24 cellular contexts compared by ENCODE assay signal in the genomic region with DNA sequence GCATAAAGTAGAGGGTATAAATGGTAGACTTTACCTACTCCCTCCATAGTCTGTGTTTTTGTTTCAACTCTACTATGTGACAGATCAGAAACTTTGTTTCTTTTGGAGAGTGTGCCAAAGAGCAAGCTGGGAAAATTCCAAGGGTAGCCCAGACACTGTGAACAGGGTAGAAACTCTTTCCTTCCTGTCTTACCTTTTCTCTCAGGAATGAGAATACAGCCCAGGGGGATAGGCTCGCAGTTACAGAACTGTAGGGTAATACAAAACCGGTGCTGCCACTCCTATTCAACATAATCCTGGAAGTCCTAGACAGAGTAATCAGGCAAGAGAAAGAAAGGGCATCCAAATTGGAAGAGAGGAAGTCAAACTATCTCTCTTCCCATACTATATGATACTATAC.
"Had no signal": no experiment of that assay in that cellular context is flagged by ENCODE, and none has a peak within 500 bp of the region (broad histone marks: within the 10 kb centered on the region; RNA-seq: fewer than 3 reads in every experiment).

No MANE protein-coding gene starts in this region.

- H3K4me1 ChIP-seq: left lung, right atrium auricular region, right lobe of liver, tibial nerve, upper lobe of left lung, vagina had no signal

- H3K27ac ChIP-seq: hepatocyte, left lung, ovary, right atrium auricular region, right lobe of liver, tibial nerve, upper lobe of left lung, vagina had no signal

- H3K36me3 ChIP-seq: left lung, ovary, right atrium auricular region, right lobe of liver, tibial nerve, upper lobe of left lung, vagina had no signal

- ATAC-seq: left colon; left lung; mucosa of descending colon; naive thymus-derived CD4-positive, alpha-beta T cell; natural killer cell treated with Interleukin-12 subunit alpha and Interleukin-12 subunit beta and Interleukin-15 and Interleukin-18, amount 100 ng/mL, for 72 hours; right lobe of liver; stimulated activated memory B cell treated with anti-CD40 and anti-IgM and Interleukin-4, amounts not matched to agents 10 μg/mL and 1 μg/mL and 100 μg/mL, for 72 hours; stimulated activated naive CD8-positive, alpha-beta T cell treated with anti-CD3 and anti-CD28 coated beads, Interleukin-15, amount 100 ng/mL, for 72 hours had no signal

- H3K79me2 ChIP-seq: hepatocyte had no signal

- H2AFZ ChIP-seq: hepatocyte had no signal

- H3K9me3 ChIP-seq: left lung, mucosa of descending colon, ovary, right lobe of liver, vagina had no signal

- H3K4me2 ChIP-seq: hepatocyte, smooth muscle cell had no signal

- DNase-seq: kidney; left colon; left lung; midbrain; mucosa of descending colon; naive thymus-derived CD4-positive, alpha-beta T cell; ovary; right lobe of liver; stimulated activated CD4-positive, alpha-beta T cell treated with anti-CD3 and anti-CD28 coated beads, Interleukin-1b, Interleukin-23, amount 100 ng/mL, for 48 hours; stimulated activated CD4-positive, alpha-beta T cell treated with anti-CD3 and anti-CD28 coated beads, Interleukin-2, amount 100 ng/mL, for 48 hours; stimulated activated CD4-positive, alpha-beta T cell treated with anti-CD3 and anti-CD28 coated beads, Interleukin-4, amount 100 ng/mL, for 4 hours; stimulated activated CD8-positive, alpha-beta memory T cell treated with anti-CD3 and anti-CD28 coated beads, Interleukin-4, amount 100 ng/mL, for 48 hours; stimulated activated naive CD4-positive, alpha-beta T cell treated with Interleukin-2 at 50 U/mL for 16 hours; stimulated activated naive CD8-positive, alpha-beta T cell treated with anti-CD3 and anti-CD28 coated beads, Interleukin-15, amount 100 ng/mL, for 72 hours; substantia nigra; upper lobe of left lung had no signal

- H3K27me3 ChIP-seq: hepatocyte, left lung, ovary, right atrium auricular region, right lobe of liver, tibial nerve, upper lobe of left lung, vagina had no signal

- FAIRE-seq: kidney had no signal

- H3K4me3 ChIP-seq: hepatocyte, left lung, lung, mucosa of descending colon, ovary, right atrium auricular region, right lobe of liver, smooth muscle cell, tibial nerve, upper lobe of left lung, vagina had no signal
